ENCODE assay signal across 7 cellular contexts in genomic region chr4:98796986-98797385, GRCh38.
"Had no signal": no experiment of that assay in that cellular context is flagged by ENCODE, and none has a peak within 500 bp of the region (broad histone marks: within the 10 kb centered on the region; RNA-seq: fewer than 3 reads in every experiment).

No MANE protein-coding gene starts in this region.

- H3K4me1 Mint-ChIP-seq: IgD-negative memory B cell had no signal

- H3K4me3 Mint-ChIP-seq: HFFc6, IgD-negative memory B cell had no signal

- ATAC-seq: HCT116, HepG2 had no signal

- DNase-seq: GM23248, GOT3, H7, HFFc6 had no signal

- H3K9me3 Mint-ChIP-seq: HFFc6, IgD-negative memory B cell had no signal

- H3K27ac Mint-ChIP-seq: HFFc6, IgD-negative memory B cell had no signal
